Comparison of ENCODE assay signal across 9 cellular contexts in the genomic region with DNA sequence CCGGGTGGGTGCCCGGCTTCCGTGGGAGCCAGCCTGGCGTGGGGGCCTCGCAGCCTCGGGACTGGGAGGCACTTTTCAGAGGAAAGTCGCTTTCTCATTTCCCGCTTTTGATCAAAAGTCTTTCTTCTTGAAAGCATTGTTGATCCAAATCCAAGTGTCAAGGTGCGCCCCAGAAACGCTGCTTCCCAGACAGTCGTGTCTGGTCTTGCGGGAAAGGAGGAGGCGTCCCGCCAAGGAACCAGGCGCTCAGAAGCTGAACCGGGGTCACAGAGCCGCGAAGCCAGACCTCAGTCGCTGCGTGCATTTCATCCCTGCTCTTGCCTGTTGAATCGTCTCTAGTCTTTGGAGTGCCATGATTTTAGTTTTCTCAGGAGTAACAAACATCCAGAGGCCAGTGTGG. TPM values are rescaled to one million over a fixed set of nuclear protein-coding genes. Genes with fewer than 3 reads are reported as not detected.
DNase-seq lines count a peak whose midpoint lies in the region; ATAC-seq, FAIRE-seq and TF ChIP-seq lines count a peak whose summit lies in the region.
"Had no signal": no experiment of that assay in that cellular context is flagged by ENCODE, and none has a peak within 500 bp of the region (broad histone marks: within the 10 kb centered on the region; RNA-seq: fewer than 3 reads in every experiment).

No MANE protein-coding gene starts in this region.

- no CpG with 5 or more reads among the region's 21 CpGs for WGBS in neuronal stem cell (ENCODE audit: extremely low coverage in 2 of 2, insufficient read length in 2 of 2, insufficient replicate concordance in 1 of 2), 2 donors

- DNase-seq in CD4-positive, CD25-positive, alpha-beta regulatory T cell: no peak
- DNase-seq in OCI-LY7 (ENCODE audit: low spot score) (no peak), endothelial cell of umbilical vein (ENCODE audit: low read depth, low spot score) (no peak), neuronal stem cell (ENCODE audit: low spot score) (no peak), mucosa of gallbladder (ENCODE audit: low spot score) (no peak), NCI-H1417 treated with DMSO at 0.1 percent for 48 hours (lab: John Stamatoyannopoulos, UW) (no peak), NCI-H2196 treated with DMSO at 0.1 percent for 48 hours (lab: John Stamatoyannopoulos, UW; ENCODE audit: unreplicated experiment) (no peak), NCI-H69 (lab: John Stamatoyannopoulos, UW) (no peak)
- DNase-seq: stimulated activated CD4-positive, alpha-beta T cell treated with anti-CD3 and anti-CD28 coated beads, Interleukin-12 subunit alpha, Interleukin-12 subunit beta, amount 100 ng/mL, for 4 hours had no signal

- CTCF ChIA-PET in OCI-LY7 (lab: Charles Lee; ENCODE audit: unreplicated experiment): no interaction called here
- CTCF ChIA-PET in endothelial cell of umbilical vein (lab: Charles Lee): interaction anchor here (1.7 to 4.0 kb wide), 2 partner anchors 40 to 97 kb away, joined by 8 to 49 read pairs; no protein-coding TSS in a partner anchor

- H3K9ac ChIP-seq in endothelial cell of umbilical vein (replicated peaks; ENCODE audit: extremely low read depth, insufficient read depth, low read length): no peak overlapping the region
- no peak overlapping the region for H3K9ac ChIP-seq in neuronal stem cell (ENCODE audit: low read depth, low read length, poor library complexity)

- no peak overlapping the region for H4K8ac ChIP-seq in neuronal stem cell (ENCODE audit: low read depth, low read length)

- H3K4me1 ChIP-seq in CD4-positive, CD25-positive, alpha-beta regulatory T cell (ENCODE audit: control insufficient read depth, insufficient read depth, low read length, poor library complexity, severe bottlenecking): peaks cover 24% of the 10 kb centered on the region
- H3K4me1 ChIP-seq in OCI-LY7 (ENCODE audit: insufficient read depth, low read length, poor library complexity, severe bottlenecking) (peaks cover 28% of the 10 kb centered on the region), endothelial cell of umbilical vein (ENCODE audit: control insufficient read depth, extremely low read depth, insufficient read depth, low read length) (peaks cover 24% of the 10 kb centered on the region), neuronal stem cell (ENCODE audit: control insufficient read depth in 2 of 2, insufficient read depth in 1 of 2, low read depth in 1 of 2, low read length in 2 of 2) (peaks cover 6 to 10% of the 10 kb centered on the region in 2 donors)

- no peak overlapping the region for H2BK120ac ChIP-seq in neuronal stem cell (ENCODE audit: low read depth, low read length)

- peak overlapping the region; percentile 70 for H3K4me2 ChIP-seq in OCI-LY7 (ENCODE audit: low read length)
- peak overlapping the region; percentile 60 for H3K4me2 ChIP-seq in endothelial cell of umbilical vein (ENCODE audit: insufficient read depth, low read length)
- peak overlapping the region; percentile 77 for H3K4me2 ChIP-seq in neuronal stem cell (ENCODE audit: insufficient read depth, low read length, poor library complexity, severe bottlenecking)

- BruUV-seq in OCI-LY7 (replicated peaks; lab: Mats Ljungman, UMichigan) (no TSS peak), endothelial cell of umbilical vein (replicated peaks; lab: Mats Ljungman, UMichigan) (no TSS peak)

- peak overlapping the region; percentile 81 to 94 (median 83) for H3K4me3 Mint-ChIP-seq in CD4-positive, CD25-positive, alpha-beta regulatory T cell

- no peaks in the 10 kb centered on the region for H3K9me1 ChIP-seq in endothelial cell of umbilical vein (replicated peaks; ENCODE audit: control insufficient read depth, extremely low read depth, insufficient read depth, low read length)

- H3K23ac ChIP-seq in neuronal stem cell (ENCODE audit: low read depth, low read length, poor library complexity): peak overlapping the region; percentile 65

- peaks cover 30% of the 10 kb centered on the region; the same call in 1 of the 2 replicates for H3K79me2 ChIP-seq in OCI-LY7 (ENCODE audit: insufficient read depth, low read depth, low read length)
- peaks cover 33% of the 10 kb centered on the region for H3K79me2 ChIP-seq in endothelial cell of umbilical vein (ENCODE audit: control insufficient read depth, insufficient read depth, low read length)

- no peaks in the 10 kb centered on the region for H3K36me3 ChIP-seq in CD4-positive, CD25-positive, alpha-beta regulatory T cell (ENCODE audit: control insufficient read depth, insufficient read depth, low read length)
- H3K36me3 ChIP-seq in OCI-LY7 (ENCODE audit: insufficient read depth, low read length): peaks cover 14% of the 10 kb centered on the region; the same call in 1 of the 2 replicates
- no peaks in the 10 kb centered on the region for H3K36me3 ChIP-seq in endothelial cell of umbilical vein (ENCODE audit: control insufficient read depth in 2 of 2, extremely low read depth in 1 of 2, insufficient read depth in 2 of 2, low read length in 2 of 2)
- no peaks in the 10 kb centered on the region for H3K36me3 ChIP-seq in neuronal stem cell (replicated peaks in 1 of 2; ENCODE audit: control insufficient read depth in 2 of 2, insufficient read depth in 2 of 2, low read length in 2 of 2)

- H3K9me3 ChIP-seq in CD4-positive, CD25-positive, alpha-beta regulatory T cell (ENCODE audit: control insufficient read depth in 2 of 2, low read length in 2 of 2): no peaks in the 10 kb centered on the region
- H3K9me3 ChIP-seq in OCI-LY7 (ENCODE audit: low read length) (no peaks in the 10 kb centered on the region), endothelial cell of umbilical vein (replicated peaks; ENCODE audit: control insufficient read depth, insufficient read depth, low read length) (no peaks in the 10 kb centered on the region), neuronal stem cell (replicated peaks in 1 of 2; ENCODE audit: control insufficient read depth in 2 of 2, insufficient read depth in 1 of 2, low read depth in 1 of 2, low read length in 2 of 2) (peaks cover 4 to 6% of the 10 kb centered on the region in 2 donors)

- H2BK5ac ChIP-seq in neuronal stem cell (ENCODE audit: low read length): no peak overlapping the region

- no peak overlapping the region for H3K4me3 ChIP-seq in CD4-positive, CD25-positive, alpha-beta regulatory T cell (ENCODE audit: low read depth, low read length)
- H3K4me3 ChIP-seq in OCI-LY7 (ENCODE audit: low read depth, low read length, poor library complexity, severe bottlenecking) (peak overlapping the region; percentile 83), endothelial cell of umbilical vein (replicated peaks in 1 of 3; ENCODE audit: insufficient read depth in 1 of 3, low read depth in 1 of 3, low read length in 3 of 3) (peak overlapping the region in 1 of 3 experiments; percentile 60), neuronal stem cell (ENCODE audit: low read length in 2 of 2) (peak overlapping the region in 1 of 2 donors; percentile 84)

- H3K18ac ChIP-seq in neuronal stem cell (ENCODE audit: low read length): peak overlapping the region; percentile 98

- TF ChIP-seq CTCF in OCI-LY7 (conservative IDR thresholded peaks at IDR 0.05; ENCODE audit: low read length): no peak
- no peak for TF ChIP-seq CTCF in endothelial cell of umbilical vein (IDR thresholded peaks at IDR 0.05; ENCODE audit: extremely low read depth in 1 of 2, insufficient read depth in 1 of 2, low read depth in 1 of 2, low read length in 2 of 2)

- H2AK5ac ChIP-seq in neuronal stem cell (ENCODE audit: low read depth, low read length): no peak overlapping the region

- no peak overlapping the region for H2BK15ac ChIP-seq in neuronal stem cell (ENCODE audit: low read length)

- TF ChIP-seq POLR2A in endothelial cell of umbilical vein (IDR thresholded peaks at IDR 0.05; ENCODE audit: low read depth, low read length): no peak

- no peak overlapping the region for H3K14ac ChIP-seq in neuronal stem cell (ENCODE audit: low read length)

- H2BK12ac ChIP-seq in neuronal stem cell (ENCODE audit: low read length): no peak overlapping the region

- peaks cover 14% of the 10 kb centered on the region for H3K27me3 Mint-ChIP-seq in CD4-positive, CD25-positive, alpha-beta regulatory T cell

- H2AFZ ChIP-seq in OCI-LY7 (ENCODE audit: low read length) (peak overlapping the region; percentile 79; the same call in 1 of the 2 replicates), endothelial cell of umbilical vein (ENCODE audit: low read depth, low read length) (no peak overlapping the region), neuronal stem cell (ENCODE audit: low read length) (peak overlapping the region; percentile 99)

- dilution Hi-C loops in endothelial cell of umbilical vein (cut with MboI; ENCODE audit: extremely low pct_ligation_motif_present, low sequenced_read_pairs): no loop called here

- FAIRE-seq in endothelial cell of umbilical vein (lab: Jason Lieb, UNC): no peak

- H3K27me3 ChIP-seq in CD4-positive, CD25-positive, alpha-beta regulatory T cell (ENCODE audit: control insufficient read depth, insufficient read depth, low read length): no peaks in the 10 kb centered on the region
- H3K27me3 ChIP-seq in endothelial cell of umbilical vein (ENCODE audit: control insufficient read depth in 2 of 2, insufficient read depth in 2 of 2, low read length in 2 of 2) (no peaks in the 10 kb centered on the region), neuronal stem cell (ENCODE audit: control insufficient read depth in 3 of 3, insufficient read depth in 3 of 3, low read depth in 1 of 3, low read length in 3 of 3) (peaks cover 0 to 13% (median 0%) of the 10 kb centered on the region in 3 experiments)

- peaks cover 16 to 38% (median 24%) of the 10 kb centered on the region in 4 donors for H3K4me1 Mint-ChIP-seq in CD4-positive, CD25-positive, alpha-beta regulatory T cell

- peaks cover 3% of the 10 kb centered on the region for H3K79me1 ChIP-seq in neuronal stem cell (ENCODE audit: low read depth, low read length)

- H4K20me1 ChIP-seq in OCI-LY7 (ENCODE audit: insufficient read depth, low read length): peaks cover 6% of the 10 kb centered on the region; the same call in 1 of the 2 replicates
- H4K20me1 ChIP-seq in endothelial cell of umbilical vein (replicated peaks; ENCODE audit: control insufficient read depth, extremely low read depth, insufficient read depth, low read length): no peaks in the 10 kb centered on the region

- H3K4ac ChIP-seq in neuronal stem cell (ENCODE audit: low read length): no peak overlapping the region

- intact Hi-C loops in OCI-LY7 (cut with micrococcal nuclease; ENCODE audit: unreplicated experiment) (loop anchor here (10.0 kb wide), 1 partner anchor 162 kb away; no protein-coding TSS in a partner anchor), endothelial cell of umbilical vein (cut with micrococcal nuclease) (no loop called here)

- no peaks in the 10 kb centered on the region for H3K9me2 ChIP-seq in OCI-LY7 (ENCODE audit: insufficient read depth, low read length)

- peaks cover 6% of the 10 kb centered on the region for H3K36me3 Mint-ChIP-seq in CD4-positive, CD25-positive, alpha-beta regulatory T cell

- no peak overlapping the region for H3K27ac ChIP-seq in CD4-positive, CD25-positive, alpha-beta regulatory T cell (ENCODE audit: insufficient read depth, low read length, poor library complexity, severe bottlenecking)
- H3K27ac ChIP-seq in OCI-LY7 (ENCODE audit: low read depth, low read length, poor library complexity, severe bottlenecking): no peak overlapping the region
- H3K27ac ChIP-seq in endothelial cell of umbilical vein (ENCODE audit: insufficient read depth, low read depth, low read length): no peak overlapping the region
- H3K27ac ChIP-seq in neuronal stem cell (replicated peaks; ENCODE audit: low read length): no peak overlapping the region

- peak overlapping the region in 1 of 3 donors; percentile 54 for H3K27ac Mint-ChIP-seq in CD4-positive, CD25-positive, alpha-beta regulatory T cell

- no peak overlapping the region for H4K91ac ChIP-seq in neuronal stem cell (ENCODE audit: low read depth, low read length, poor library complexity)

- ATAC-seq in CD4-positive, CD25-positive, alpha-beta regulatory T cell (ENCODE audit: low read depth in 2 of 2): no peak

- POLR2A ChIA-PET in OCI-LY7 (lab: Charles Lee) (no interaction called here), endothelial cell of umbilical vein (lab: Charles Lee) (interaction anchor here (0.7 to 1.1 kb wide), 2 partner anchors 82 to 1872 kb away, joined by 3 to 5 read pairs; partner anchors contain the start of gene PPP2R2D)

- peaks cover 0 to under 1% (median 0%) of the 10 kb centered on the region in 7 donors for H3K9me3 Mint-ChIP-seq in CD4-positive, CD25-positive, alpha-beta regulatory T cell

RNA-seq across cellular contexts. Expression of gene BNIP3, which starts 1.1 kb away (rescaled TPM):
- 20.2 TPM for total RNA-seq in CD4-positive, CD25-positive, alpha-beta regulatory T cell
- 10 to 100 TPM; 21.2 to 35.1 (median 30.5) TPM for polyA plus RNA-seq in CD4-positive, CD25-positive, alpha-beta regulatory T cell
- total RNA-seq in OCI-LY7 (2014; rRNA removed; shearing (Covaris generic)): 60.1 and 66.6 TPM in 2 replicates
- total RNA-seq in OCI-LY7 (2022) (46.3 and 99.8 TPM in 2 replicates), endothelial cell of umbilical vein (40.1 and 51.4 TPM in 2 replicates), mucosa of gallbladder (71.5 TPM)
- 40.3 and 53.3 TPM in 2 replicates for polyA plus RNA-seq in endothelial cell of umbilical vein
- 43.5 and 45.3 TPM in 2 replicates for polyA plus RNA-seq in endothelial cell of umbilical vein (2011; cell fraction: cytosol; rRNA removed)
- polyA plus RNA-seq in endothelial cell of umbilical vein (2011; cell fraction: nucleus; rRNA removed): 33.6 and 40.6 TPM in 2 replicates
- 51.6 and 57.8 TPM in 2 replicates for polyA plus RNA-seq in endothelial cell of umbilical vein (2012)
- polyA minus RNA-seq in endothelial cell of umbilical vein: 16.5 and 21.1 TPM in 2 replicates
- polyA minus RNA-seq in endothelial cell of umbilical vein (2011; cell fraction: cytosol; rRNA and poly(A)+ RNA removed): 8.6 TPM
- 10.5 and 14.1 TPM in 2 replicates for polyA minus RNA-seq in endothelial cell of umbilical vein (2011; cell fraction: nucleus; rRNA and poly(A)+ RNA removed)
- 22.1 TPM for polyA plus RNA-seq in neuronal stem cell (2013, experiment 1 of 2)
- polyA plus RNA-seq in neuronal stem cell (2013, experiment 2 of 2): 22.3 TPM
